ENCODE assay signal across 1 cellular context in the genomic region with DNA sequence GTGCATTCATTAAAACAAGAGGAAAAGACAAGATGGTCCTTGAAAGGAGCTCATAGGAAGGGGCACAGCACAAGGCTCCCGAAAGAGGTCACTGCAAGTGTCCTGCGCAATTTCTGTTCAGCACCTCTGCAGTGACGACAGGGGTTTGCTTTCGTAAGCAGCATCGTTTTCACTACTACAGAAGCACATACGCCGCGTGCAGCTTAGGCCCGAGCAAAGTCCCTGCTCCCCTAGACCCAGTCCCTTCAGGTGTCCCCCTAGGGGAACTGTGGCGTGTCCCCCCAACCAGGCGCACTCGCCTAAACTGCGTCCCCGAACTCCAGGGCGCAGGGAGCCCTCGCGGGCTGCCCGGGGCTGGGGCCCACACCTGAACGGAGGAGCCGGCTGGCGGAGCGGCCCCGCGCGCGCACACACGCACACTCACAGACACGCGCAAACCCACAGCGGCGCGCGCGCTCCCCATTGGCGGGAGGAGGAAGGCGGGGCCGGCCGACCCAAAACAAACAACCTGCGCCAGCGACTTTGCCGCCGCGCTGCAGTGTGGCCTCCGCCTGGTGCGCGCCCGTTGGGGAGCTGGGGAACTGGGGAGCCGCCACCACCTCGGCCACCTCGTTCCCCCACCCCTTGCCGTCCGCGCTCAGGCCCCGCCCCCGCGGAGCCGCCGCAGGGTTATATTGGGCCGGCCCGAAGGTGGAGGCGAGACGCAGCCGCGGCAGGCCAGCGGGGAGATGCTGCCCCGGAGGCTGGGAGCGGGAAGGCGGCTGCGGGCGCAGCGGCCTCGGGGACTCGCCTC.
TF ChIP-seq lines count a peak whose summit lies in the region.

Gene FOXQ1, plus strand, starts transcription at position 699 of the 793 bp plus-strand sequence. CDS start 607 bp downstream, outside the sequence.

TF ChIP-seq in HEK293, 187 proteins besides CTCF, POLR2A, EP300 and RAD21 (continued from another document and continues in another):
- TF ChIP-seq, protein P1, sequence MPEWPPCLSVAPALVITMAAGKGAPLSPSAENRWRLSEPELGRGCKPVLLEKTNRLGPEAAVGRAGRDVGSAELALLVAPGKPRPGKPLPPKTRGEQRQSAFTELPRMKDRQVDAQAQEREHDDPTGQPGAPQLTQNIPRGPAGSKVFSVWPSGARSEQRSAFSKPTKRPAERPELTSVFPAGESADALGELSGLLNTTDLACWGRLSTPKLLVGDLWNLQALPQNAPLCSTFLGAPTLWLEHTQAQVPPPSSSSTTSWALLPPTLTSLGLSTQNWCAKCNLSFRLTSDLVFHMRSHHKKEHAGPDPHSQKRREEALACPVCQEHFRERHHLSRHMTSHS (tag by site-specific recombination; IDR thresholded peaks at IDR 0.05): 0 out of 2 replicates have a peak, but pooled peaks have one; percentile 15
- TF ChIP-seq ZNF561 (tag by site-specific recombination; IDR thresholded peaks at IDR 0.05; ENCODE audit: borderline replicate concordance) (peak; percentile 37; the same call in 1 of the 2 replicates), ZFP69B (tag by site-specific recombination; IDR thresholded peaks at IDR 0.05) (peak; percentile 99), ZNF18 (tag by site-specific recombination; IDR thresholded peaks at IDR 0.05) (no peak), ZNF600 (tag by site-specific recombination; IDR thresholded peaks at IDR 0.05) (peak; percentile 9; the same call in 1 of the 2 replicates), ZNF792 (tag by site-specific recombination; IDR thresholded peaks at IDR 0.05) (0 out of 2 replicates have a peak, but pooled peaks have one; percentile 5), KLF10 (tag by site-specific recombination; IDR thresholded peaks at IDR 0.05) (peak; percentile 84), KLF16 (tag by site-specific recombination; IDR thresholded peaks at IDR 0.05) (no peak), PRDM10 (tag by site-specific recombination; IDR thresholded peaks at IDR 0.05) (peak; percentile 71), ZEB2 (tag by site-specific recombination; IDR thresholded peaks at IDR 0.05) (peak; percentile 68; the same call in 1 of the 2 replicates), ZBTB20 (tag by site-specific recombination; IDR thresholded peaks at IDR 0.05) (peak; percentile 68), ZBTB10 (tag by site-specific recombination; IDR thresholded peaks at IDR 0.05) (peak; percentile 97), GLIS2 (tag by site-specific recombination; IDR thresholded peaks at IDR 0.05) (peak; percentile 88), ZNF350 (tag by site-specific recombination; IDR thresholded peaks at IDR 0.05) (no peak), SP7 (tag by site-specific recombination; IDR thresholded peaks at IDR 0.05) (peak; percentile 62; the same call in 1 of the 2 replicates), ZNF785 (tag by site-specific recombination; IDR thresholded peaks at IDR 0.05) (peak; percentile 30; the same call in 1 of the 2 replicates), ZNF335 (tag by site-specific recombination; conservative IDR thresholded peaks at IDR 0.05) (peak; percentile 43), ZBTB21 (tag by site-specific recombination; IDR thresholded peaks at IDR 0.05) (peak; percentile 96), ZNF23 (tag by site-specific recombination; IDR thresholded peaks at IDR 0.05; ENCODE audit: borderline replicate concordance) (no peak), KLF8 (tag by site-specific recombination; IDR thresholded peaks at IDR 0.05) (peak; percentile 49; the same call in 1 of the 2 replicates), ZSCAN23 (tag by site-specific recombination; IDR thresholded peaks at IDR 0.05) (no peak), ZXDB (tag by site-specific recombination; IDR thresholded peaks at IDR 0.05) (peak; percentile 13; the same call in 1 of the 2 replicates), ZNF660 (tag by site-specific recombination; IDR thresholded peaks at IDR 0.05) (peak; percentile 11; the same call in 1 of the 2 replicates), ZNF19 (tag by site-specific recombination; IDR thresholded peaks at IDR 0.05; ENCODE audit: low read depth) (0 out of 2 replicates have a peak, but pooled peaks have one; percentile 5), MZF1 (tag by site-specific recombination; IDR thresholded peaks at IDR 0.05; ENCODE audit: borderline replicate concordance) (peak; percentile 97), ZNF513 (tag by site-specific recombination; IDR thresholded peaks at IDR 0.05) (0 out of 2 replicates have a peak, but pooled peaks have one; percentile 5), SETDB1 (IDR thresholded peaks at IDR 0.05; ENCODE audit: insufficient read length, low read length) (no peak), KLF9 (tag by site-specific recombination; IDR thresholded peaks at IDR 0.05; ENCODE audit: low read depth) (peak; percentile 67), ZNF10 (tag by site-specific recombination; IDR thresholded peaks at IDR 0.05) (no peak), ZSCAN30 (tag by site-specific recombination; IDR thresholded peaks at IDR 0.05) (0 out of 2 replicates have a peak, but pooled peaks have one; percentile 8), ZBTB6 (tag by site-specific recombination; IDR thresholded peaks at IDR 0.05) (0 out of 2 replicates have a peak, but pooled peaks have one; percentile 10), ZIC2 (tag by site-specific recombination; IDR thresholded peaks at IDR 0.05) (peak; percentile 92), ATF2 (tag by site-specific recombination; IDR thresholded peaks at IDR 0.05; ENCODE audit: low read depth) (peak; percentile 65; the same call in 1 of the 2 replicates), ZNF610 (tag by site-specific recombination; IDR thresholded peaks at IDR 0.05; ENCODE audit: borderline replicate concordance) (peak; percentile 87; the same call in 1 of the 2 replicates), PBX3 (CRISPR knock-in tag; IDR thresholded peaks at IDR 0.05) (peak; percentile 85; the same call in 1 of the 2 replicates), ZNF140 (tag by site-specific recombination; IDR thresholded peaks at IDR 0.05) (no peak), ZBTB48 (tag by site-specific recombination; IDR thresholded peaks at IDR 0.05) (peak; percentile 59), ZBTB1 (tag by site-specific recombination; IDR thresholded peaks at IDR 0.05) (0 out of 2 replicates have a peak, but pooled peaks have one; percentile 8), GLIS1 (tag by site-specific recombination; IDR thresholded peaks at IDR 0.05) (peak; percentile 47; the same call in 1 of the 2 replicates), SP2 (tag by site-specific recombination; IDR thresholded peaks at IDR 0.05) (peak; percentile 67)
- TF ChIP-seq, protein P2, sequence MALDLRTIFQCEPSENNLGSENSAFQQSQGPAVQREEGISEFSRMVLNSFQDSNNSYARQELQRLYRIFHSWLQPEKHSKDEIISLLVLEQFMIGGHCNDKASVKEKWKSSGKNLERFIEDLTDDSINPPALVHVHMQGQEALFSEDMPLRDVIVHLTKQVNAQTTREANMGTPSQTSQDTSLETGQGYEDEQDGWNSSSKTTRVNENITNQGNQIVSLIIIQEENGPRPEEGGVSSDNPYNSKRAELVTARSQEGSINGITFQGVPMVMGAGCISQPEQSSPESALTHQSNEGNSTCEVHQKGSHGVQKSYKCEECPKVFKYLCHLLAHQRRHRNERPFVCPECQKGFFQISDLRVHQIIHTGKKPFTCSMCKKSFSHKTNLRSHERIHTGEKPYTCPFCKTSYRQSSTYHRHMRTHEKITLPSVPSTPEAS (tag by site-specific recombination; IDR thresholded peaks at IDR 0.05): peak; percentile 76
